ENCODE assay signal across 15 cellular contexts in the genomic region with DNA sequence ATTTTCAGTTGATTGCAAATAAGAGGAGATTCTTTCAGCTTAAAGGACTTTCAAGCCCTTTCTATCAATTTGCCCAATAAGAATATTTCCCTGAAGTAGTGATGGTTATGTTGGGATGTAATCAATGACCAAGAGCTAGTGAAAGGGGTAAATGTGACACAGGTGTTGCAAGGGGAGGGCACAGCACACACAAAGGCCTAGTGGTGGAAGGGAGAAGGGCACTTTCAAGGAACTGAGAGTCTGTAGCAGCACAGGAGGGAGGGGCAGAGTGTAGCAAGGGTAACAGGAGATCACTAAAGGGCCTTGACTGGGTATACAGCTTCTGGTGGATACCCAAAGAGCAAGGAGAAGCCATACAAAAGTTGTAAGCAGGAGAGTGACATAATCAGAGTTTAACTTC.
DNase-seq lines count a peak whose midpoint lies in the region; ATAC-seq and TF ChIP-seq lines count a peak whose summit lies in the region.
"Had no signal": no experiment of that assay in that cellular context is flagged by ENCODE, and none has a peak within 500 bp of the region (broad histone marks: within the 10 kb centered on the region; RNA-seq: fewer than 3 reads in every experiment).

No MANE protein-coding gene starts in this region.

- peak; percentile 71 for ATAC-seq in GM19467 (IDR thresholded peaks at IDR 0.05; ENCODE audit: unreplicated experiment)
- peak; percentile 67 for ATAC-seq in HG02885 (IDR thresholded peaks at IDR 0.05; ENCODE audit: poor library complexity, unreplicated experiment)
- ATAC-seq in T-helper 17 cell, result no peak

- no peaks in the 10 kb centered on the region for H4K20me1 ChIP-seq in OCI-LY7 (ENCODE audit: insufficient read depth, low read length)

- POLR2A ChIA-PET in OCI-LY7 (lab: Charles Lee), result interaction anchor here (0.6 kb wide), 1 partner anchor 1874 kb away, joined by 4 read pairs; no protein-coding TSS in a partner anchor

- H3K36me3 Mint-ChIP-seq in T-helper 17 cell (ENCODE audit: low read depth), result no peaks in the 10 kb centered on the region
- H3K36me3 Mint-ChIP-seq: activated naive CD4-positive, alpha-beta T cell treated with anti-CD3 and anti-CD28 coated beads, Interleukin-2, amount 50 U/mL, for 24 hours had no signal

- TF ChIP-seq CTCF in GM12872 (IDR thresholded peaks at IDR 0.05; ENCODE audit: insufficient read depth, low read depth, low read length), result peak; percentile 44; the same call in 2 of the 3 replicates
- TF ChIP-seq CTCF in OCI-LY7 (conservative IDR thresholded peaks at IDR 0.05; ENCODE audit: low read length), result 0 out of 2 replicates have a peak, but pooled peaks have one; percentile 11
- TF ChIP-seq CTCF in breast epithelium (IDR thresholded peaks at IDR 0.05), result no peak

- H3K4me3 ChIP-seq in OCI-LY7 (ENCODE audit: low read depth, low read length, poor library complexity, severe bottlenecking) (no peak overlapping the region), breast epithelium (no peak overlapping the region)
- H3K4me3 ChIP-seq: dorsolateral prefrontal cortex, HAP-1, thoracic aorta had no signal

- no peaks in the 10 kb centered on the region for H3K27me3 ChIP-seq in breast epithelium

- H3K9me3 ChIP-seq in OCI-LY7 (ENCODE audit: low read length), result no peaks in the 10 kb centered on the region
- H3K9me3 ChIP-seq in T-helper 17 cell (ENCODE audit: control insufficient read depth, low read length, poor library complexity, severe bottlenecking), result no peaks in the 10 kb centered on the region
- no peaks in the 10 kb centered on the region for H3K9me3 ChIP-seq in breast epithelium
- H3K9me3 ChIP-seq: HAP-1, thoracic aorta had no signal

- no peak overlapping the region for H3K27ac Mint-ChIP-seq in T-helper 17 cell
- H3K27ac Mint-ChIP-seq: activated CD4-positive, alpha-beta T cell treated with anti-CD3 and anti-CD28 coated beads, Interleukin-2, amount 10 ng/mL, durations not matched to agents 24 days and 14 days; activated naive CD4-positive, alpha-beta T cell treated with anti-CD3 and anti-CD28 coated beads, Interleukin-2, amount 50 U/mL, for 24 hours had no signal

- no peaks in the 10 kb centered on the region for H3K27me3 Mint-ChIP-seq in T-helper 17 cell
- H3K27me3 Mint-ChIP-seq: activated CD4-positive, alpha-beta T cell treated with anti-CD3 and anti-CD28 coated beads, Interleukin-2, amount 10 ng/mL, durations not matched to agents 24 days and 14 days had no signal

- TF ChIP-seq POLR2A in breast epithelium (IDR thresholded peaks at IDR 0.05), result no peak

- no peaks in the 10 kb centered on the region for H3K9me2 ChIP-seq in OCI-LY7 (ENCODE audit: insufficient read depth, low read length)

- H3K36me3 ChIP-seq in OCI-LY7 (ENCODE audit: insufficient read depth, low read length) (no peaks in the 10 kb centered on the region), breast epithelium (no peaks in the 10 kb centered on the region)
- H3K36me3 ChIP-seq: HAP-1, thoracic aorta had no signal

- H3K4me1 ChIP-seq in OCI-LY7 (ENCODE audit: insufficient read depth, low read length, poor library complexity, severe bottlenecking), result no peaks in the 10 kb centered on the region
- H3K4me1 ChIP-seq in breast epithelium, result no peaks in the 10 kb centered on the region

- peaks cover 3% of the 10 kb centered on the region for H3K4me1 Mint-ChIP-seq in T-helper 17 cell
- H3K4me1 Mint-ChIP-seq: activated CD4-positive, alpha-beta T cell treated with anti-CD3 and anti-CD28 coated beads, Interleukin-2, amount 10 ng/mL, durations not matched to agents 24 days and 14 days; activated naive CD4-positive, alpha-beta T cell treated with anti-CD3 and anti-CD28 coated beads, Interleukin-2, amount 50 U/mL, for 24 hours had no signal

- H3K79me2 ChIP-seq in OCI-LY7 (ENCODE audit: insufficient read depth, low read depth, low read length), result no peaks in the 10 kb centered on the region

- no peak overlapping the region for H3K4me2 ChIP-seq in OCI-LY7 (ENCODE audit: low read length)

- BruUV-seq in OCI-LY7 (replicated peaks; lab: Mats Ljungman, UMichigan), result no TSS peak

- no peak overlapping the region for H3K4me3 Mint-ChIP-seq in T-helper 17 cell
- H3K4me3 Mint-ChIP-seq: activated CD4-positive, alpha-beta T cell treated with anti-CD3 and anti-CD28 coated beads, Interleukin-2, amount 10 ng/mL, durations not matched to agents 24 days and 14 days; activated naive CD4-positive, alpha-beta T cell treated with anti-CD3 and anti-CD28 coated beads, Interleukin-2, amount 50 U/mL, for 24 hours had no signal

- DNase-seq in OCI-LY7 (ENCODE audit: low spot score), result no peak
- no peak for DNase-seq in activated CD4-positive, alpha-beta T cell treated with anti-CD3 and anti-CD28 coated beads, Interleukin-2, amount 50 U/mL, for 4 hours
- no peak for DNase-seq in T-helper 17 cell
- no peak for DNase-seq in NOMO-1 treated with dmso at 0.1 percent for 144 hours (lab: John Stamatoyannopoulos, UW; ENCODE audit: unreplicated experiment)
- no peak for DNase-seq in breast epithelium (ENCODE audit: low spot score in 2 of 2)
- DNase-seq: activated CD4-positive, alpha-beta T cell treated with anti-CD3 and anti-CD28 coated beads, Interleukin-2, amount 10 ng/mL, durations not matched to agents 24 days and 14 days; dorsolateral prefrontal cortex; NCI-H2227 treated with DMSO at 0.1 percent for 48 hours; SHP77 treated with DMSO at 0.1 percent for 48 hours had no signal

- H3K27ac ChIP-seq in OCI-LY7 (ENCODE audit: low read depth, low read length, poor library complexity, severe bottlenecking) (no peak overlapping the region), breast epithelium (no peak overlapping the region)
- H3K27ac ChIP-seq: dorsolateral prefrontal cortex, thoracic aorta had no signal

- CTCF ChIA-PET in OCI-LY7 (lab: Charles Lee; ENCODE audit: unreplicated experiment), result no interaction called here

- intact Hi-C loops in OCI-LY7 (cut with micrococcal nuclease; ENCODE audit: unreplicated experiment) (no loop called here), breast epithelium (cut with DNase I; ENCODE audit: low total_unique reads) (loop anchor here (10.0 kb wide), 1 partner anchor 609 kb away; no protein-coding TSS in a partner anchor)

- no peak overlapping the region for H2AFZ ChIP-seq in OCI-LY7 (ENCODE audit: low read length)

Comparison
In these comparisons a context has a peak if more than half of its experiments do, and no peak if none do; other contexts are left out.
1. CTCF ChIP-seq: peak in GM12872 (single experiment) and OCI-LY7 (single experiment); none in breast epithelium (0 of 3).